10 cellular contexts compared by ENCODE assay signal in genomic region chr11:111764621-111765020, GRCh38. TPM values are rescaled to one million over a fixed set of nuclear protein-coding genes. Genes with fewer than 3 reads are reported as not detected.
DNase-seq lines count a peak whose midpoint lies in the region; ATAC-seq, FAIRE-seq and TF ChIP-seq lines count a peak whose summit lies in the region.
"Had no signal": no experiment of that assay in that cellular context is flagged by ENCODE, and none has a peak within 500 bp of the region (broad histone marks: within the 10 kb centered on the region; RNA-seq: fewer than 3 reads in every experiment).

No MANE protein-coding gene starts in this region.

- H3K27me3 Mint-ChIP-seq in CD8-positive, alpha-beta T cell (ENCODE audit: low read depth), result no peaks in the 10 kb centered on the region
- H3K27me3 Mint-ChIP-seq in nephron (ENCODE audit: low read depth), result no peaks in the 10 kb centered on the region

- H3K4me3 Mint-ChIP-seq in CD8-positive, alpha-beta T cell, result peak overlapping the region; percentile 99
- peak overlapping the region; percentile 92 to 99 (median 92) for H3K4me3 Mint-ChIP-seq in nephron

- no peak for ATAC-seq in CD8-positive, alpha-beta T cell
- no peak for ATAC-seq in gastrocnemius medialis

- intact Hi-C loops in CD8-positive, alpha-beta T cell (cut with DNase I, micrococcal nuclease), result loop anchor here (2.0 to 10.0 kb wide), 5 partner anchors 114 to 1337 kb away; partner anchors contain the start of genes CFAP68 (in 1 of the 2), FDX1 (in 1 of the 2), FDXACB1 (in 1 of the 2) and PTS (in 1 of the 2)
- intact Hi-C loops in dorsolateral prefrontal cortex (cut with DNase I), result no loop called here
- intact Hi-C loops in gastrocnemius medialis (cut with DNase I; ENCODE audit: low total_unique reads), result no loop called here

- POLR2A ChIA-PET in CD8-positive, alpha-beta T cell (lab: Charles Lee), result interaction anchor here (1.5 to 1.9 kb wide), 2 partner anchors 11 to 177 kb away, joined by 3 to 5 read pairs; no protein-coding TSS in a partner anchor

- FAIRE-seq in frontal cortex (lab: Jason Lieb, UNC), result no peak
- FAIRE-seq: endometrium had no signal

- H3K27ac ChIP-seq in CD8-positive, alpha-beta T cell (ENCODE audit: low read depth, low read length), result no peak overlapping the region
- H3K27ac ChIP-seq in dorsolateral prefrontal cortex (peak overlapping the region in 47 of 59 donors; percentile 7 to 96 (median 88)), gastrocnemius medialis (peak overlapping the region in 1 of 4 donors; percentile 89)

- peaks cover 12% of the 10 kb centered on the region for H3K4me1 ChIP-seq in CD8-positive, alpha-beta T cell (ENCODE audit: insufficient read depth, low read length)
- peaks cover 14 to 20% of the 10 kb centered on the region in 2 donors for H3K4me1 ChIP-seq in gastrocnemius medialis

- no peak for TF ChIP-seq CTCF in CD8-positive, alpha-beta T cell (IDR thresholded peaks at IDR 0.05)
- no peak for TF ChIP-seq CTCF in dorsolateral prefrontal cortex (IDR thresholded peaks at IDR 0.05 in 54 of 56, conservative IDR thresholded peaks at IDR 0.05 in 2 of 56; ENCODE audit: low read depth in 1 of 56, partially characterized antibody in 56 of 56)
- TF ChIP-seq CTCF in nephron (IDR thresholded peaks at IDR 0.05; ENCODE audit: unreplicated experiment in 3 of 3), result no peak
- TF ChIP-seq CTCF in gastrocnemius medialis (IDR thresholded peaks at IDR 0.05 in 4 of 5, conservative IDR thresholded peaks at IDR 0.05 in 1 of 5), result no peak

- H3K4me3 ChIP-seq in CD8-positive, alpha-beta T cell (ENCODE audit: low read depth, low read length), result no peak overlapping the region
- H3K4me3 ChIP-seq in MG63 (peak overlapping the region; percentile 95), dorsolateral prefrontal cortex (peak overlapping the region; percentile 65 to 99 (median 93)), gastrocnemius medialis (peak overlapping the region in 2 of 4 donors; percentile 94 to 95)

- TF ChIP-seq POLR2A in gastrocnemius medialis (IDR thresholded peaks at IDR 0.05), result no peak

- H3K27ac Mint-ChIP-seq in CD8-positive, alpha-beta T cell, result no peak overlapping the region
- peak overlapping the region in 2 of 3 experiments; percentile 18 to 89 for H3K27ac Mint-ChIP-seq in nephron

- peaks cover 54% of the 10 kb centered on the region for H3K36me3 Mint-ChIP-seq in CD8-positive, alpha-beta T cell
- peaks cover 37% of the 10 kb centered on the region for H3K36me3 Mint-ChIP-seq in nephron (ENCODE audit: low read depth)

- no peaks in the 10 kb centered on the region for H3K9me3 ChIP-seq in CD8-positive, alpha-beta T cell (ENCODE audit: low read length)
- H3K9me3 ChIP-seq in MG63 (no peaks in the 10 kb centered on the region), gastrocnemius medialis (no peaks in the 10 kb centered on the region)

- in situ Hi-C loops in gastrocnemius medialis (cut with MboI; ENCODE audit: low sequenced_read_pairs in 4 of 4), result no loop called here

- peaks cover 39% of the 10 kb centered on the region for H3K4me1 Mint-ChIP-seq in CD8-positive, alpha-beta T cell (ENCODE audit: low read depth)
- H3K4me1 Mint-ChIP-seq in nephron, result peaks cover 28% of the 10 kb centered on the region

- CTCF ChIA-PET in CD8-positive, alpha-beta T cell (lab: Charles Lee), result interaction anchor here (1.3 to 2.8 kb wide), 2 partner anchors 12 to 178 kb away, joined by 4 to 16 read pairs; no protein-coding TSS in a partner anchor

- no peaks in the 10 kb centered on the region for H3K9me3 Mint-ChIP-seq in CD8-positive, alpha-beta T cell
- H3K9me3 Mint-ChIP-seq in nephron, result no peaks in the 10 kb centered on the region

- peaks cover 17% of the 10 kb centered on the region for H3K36me3 ChIP-seq in CD8-positive, alpha-beta T cell (ENCODE audit: insufficient read depth, low read length)
- peaks cover 46% of the 10 kb centered on the region for H3K36me3 ChIP-seq in MG63
- H3K36me3 ChIP-seq in gastrocnemius medialis, result peaks cover 0 to 25% of the 10 kb centered on the region in 2 donors

- no peak for DNase-seq in CD8-positive, alpha-beta T cell
- DNase-seq in MG63 (no peak), dorsolateral prefrontal cortex (no peak), occipital lobe (lab: John Stamatoyannopoulos, UW) (no peak), frontal cortex (ENCODE audit: low spot score in 2 of 2) (no peak), gastrocnemius medialis (no peak)
- no peak for DNase-seq in stimulated activated CD4-positive, alpha-beta T cell treated with anti-CD3 and anti-CD28 coated beads, Interleukin-2, amount 100 ng/mL, for 48 hours
- DNase-seq: NCI-H510A had no signal

- H3K27me3 ChIP-seq in CD8-positive, alpha-beta T cell (ENCODE audit: insufficient read depth, low read length), result no peaks in the 10 kb centered on the region
- no peaks in the 10 kb centered on the region for H3K27me3 ChIP-seq in MG63
- H3K27me3 ChIP-seq in dorsolateral prefrontal cortex, result no peaks in the 10 kb centered on the region
- H3K27me3 ChIP-seq in gastrocnemius medialis, result no peaks in the 10 kb centered on the region

RNA-seq across cellular contexts. Expression of gene PPP2R1B, which starts 1.6 kb away (rescaled TPM):
- 10 to 100 TPM; 47.4 to 53.8 TPM for total RNA-seq in CD8-positive, alpha-beta T cell
- 16.1 TPM in 2 replicates for total RNA-seq in MG63 (2014; rRNA removed; shearing (Covaris generic); ENCODE audit: low replicate concordance)
- 10 to 100 TPM; 19.2 to 62.5 (median 34.1) TPM for total RNA-seq in dorsolateral prefrontal cortex
- 17.9 TPM for total RNA-seq in occipital lobe
- total RNA-seq in frontal cortex, result 22.0 TPM
- total RNA-seq in gastrocnemius medialis, result 10 to 100 TPM in 2 of 4 donors, 1 to 10 TPM in 2; 7.3 to 16.0 (median 9.4) TPM

Comparison
In these comparisons a context has a peak if more than half of its experiments do, and no peak if none do; other contexts are left out.
1. intact Hi-C loops: an anchor here in CD8-positive, alpha-beta T cell (2.0 to 10.0 kb wide); none called in dorsolateral prefrontal cortex and gastrocnemius medialis.